ENCODE assay signal across 8 cellular contexts in genomic region chr1:185156854-185157598, GRCh38. TPM values are rescaled to one million over a fixed set of nuclear protein-coding genes. Genes with fewer than 3 reads are reported as not detected.
DNase-seq lines count a peak whose midpoint lies in the region; ATAC-seq, FAIRE-seq and TF ChIP-seq lines count a peak whose summit lies in the region.

TSS of gene SWT1 (plus strand) at chr1:185157167. CDS start at chr1:185160842, 3,675 bp downstream.
TSS of gene TRMT1L (minus strand) at chr1:185156953. CDS start at chr1:185156712, 241 bp downstream.

- H3K9ac ChIP-seq in keratinocyte (ENCODE audit: control insufficient read depth, extremely low read depth, insufficient read depth, low read length): peak within 1 kb of the TSS; percentile 86

- H3K79me2 ChIP-seq in keratinocyte (ENCODE audit: control insufficient read depth, insufficient read depth, low read length): peaks cover 12% of the 10 kb centered on the region

- peak within 1 kb of the TSS; percentile 89 for H3K4me2 ChIP-seq in keratinocyte (ENCODE audit: control insufficient read depth, extremely low read depth, insufficient read depth, low read depth, low read length)

- H3K4me3 ChIP-seq in AG09309 (ENCODE audit: control insufficient read depth, low read depth, low read length): peak within 1 kb of the TSS; percentile 86
- peak within 1 kb of the TSS; percentile 90 to 96 (median 95) for H3K4me3 ChIP-seq in keratinocyte (ENCODE audit: control insufficient read depth in 2 of 3, extremely low read depth in 1 of 3, insufficient read depth in 2 of 3, low read depth in 1 of 3, low read length in 3 of 3)

- FAIRE-seq in keratinocyte (lab: Jason Lieb, UNC): peak; percentile 94

- peak within 1 kb of the TSS; percentile 97 for H2AFZ ChIP-seq in keratinocyte (ENCODE audit: control insufficient read depth, low read length)

- DNase-seq in AG09309 (ENCODE audit: low read depth) (peak; percentile 97), NCI-H446 (lab: John Stamatoyannopoulos, UW) (peak; percentile 99), cerebellum (ENCODE audit: low spot score) (peak; percentile 95), keratinocyte (ENCODE audit: low read depth, low spot score) (peak; percentile 77)
- DNase-seq in activated CD4-positive, CD25-positive, alpha-beta regulatory T cell treated with anti-CD3 and anti-CD28 coated beads, Interleukin-2, amount 50 U/mL, for 72 hours: peak; percentile 96
- DNase-seq in stimulated activated CD4-positive, alpha-beta T cell treated with anti-CD3 and anti-CD28 coated beads, Interleukin-15, amount 100 ng/mL, for 1 hour (ENCODE audit: low read depth in 1 of 2, low spot score in 1 of 2): peak; percentile 95 to 96

- H3K4me1 ChIP-seq in keratinocyte (ENCODE audit: control insufficient read depth, extremely low read depth, insufficient read depth, low read length): peaks cover 6% of the 10 kb centered on the region

- no peaks in the 10 kb centered on the region for H3K9me3 ChIP-seq in keratinocyte (ENCODE audit: control insufficient read depth, low read depth, low read length)

- no peak for TF ChIP-seq CTCF in AG09309 (IDR thresholded peaks at IDR 0.05; ENCODE audit: control insufficient read depth, insufficient read depth, low read depth, low read length, missing control alignments)
- TF ChIP-seq CTCF in keratinocyte (optimal IDR thresholded peaks at IDR 0.05 in 1 of 3, IDR thresholded peaks at IDR 0.05 in 1 of 3, conservative IDR thresholded peaks at IDR 0.05 in 1 of 3; ENCODE audit: extremely low read depth in 1 of 3, insufficient read depth in 2 of 3, low read length in 3 of 3): no peak

- H3K9me1 ChIP-seq in keratinocyte (ENCODE audit: control insufficient read depth, extremely low read depth, insufficient read depth, low read length): no peaks in the 10 kb centered on the region

- ATAC-seq in GM19025 (IDR thresholded peaks at IDR 0.05; ENCODE audit: low read depth, unreplicated experiment) (peak; percentile 89), HG03342 (IDR thresholded peaks at IDR 0.05; ENCODE audit: unreplicated experiment) (peak; percentile 91)

- peak within 1 kb of the TSS; percentile 86 for H3K27ac ChIP-seq in keratinocyte (ENCODE audit: control insufficient read depth, insufficient read depth, low read length)

- dilution Hi-C loops in keratinocyte (cut with MboI; ENCODE audit: extremely low pct_ligation_motif_present, low sequenced_read_pairs): no loop called here

- no peaks in the 10 kb centered on the region for H3K36me3 ChIP-seq in keratinocyte (ENCODE audit: control insufficient read depth in 2 of 2, extremely low read depth in 1 of 2, insufficient read depth in 2 of 2, low read length in 2 of 2)

- H3K27me3 ChIP-seq in keratinocyte (ENCODE audit: control insufficient read depth, extremely low read depth, insufficient read depth, low read length): no peaks in the 10 kb centered on the region

- H4K20me1 ChIP-seq in keratinocyte (ENCODE audit: control insufficient read depth, extremely low read depth, insufficient read depth, low read length): no peaks in the 10 kb centered on the region

RNA-seq across cellular contexts. Expression of gene SWT1, which starts in this region (rescaled TPM):
- total RNA-seq in cerebellum: 16.2 TPM
- polyA plus RNA-seq in keratinocyte: 1.4 to 2.9 TPM (median 2.3 TPM) in 3 replicates
- polyA plus RNA-seq in keratinocyte (2011; ENCODE audit: low read depth): 4.4 TPM
- polyA plus RNA-seq in keratinocyte (2011; cell fraction: cytosol; rRNA removed): 1.4 and 2.7 TPM in 2 replicates
- polyA plus RNA-seq in keratinocyte (2011; cell fraction: nucleus; rRNA removed): 3.6 and 4.6 TPM in 2 replicates
- polyA plus RNA-seq in keratinocyte (2012; ENCODE audit: low replicate concordance): 1.6 and 2.5 TPM in 2 replicates
- polyA minus RNA-seq in keratinocyte: 1.7 to 3.4 TPM in 2 of 3 replicates, not detected in the other
- polyA minus RNA-seq in keratinocyte (2011; cell fraction: cytosol; rRNA and poly(A)+ RNA removed): 2.9 TPM
- polyA minus RNA-seq in keratinocyte (2011; cell fraction: nucleus; rRNA and poly(A)+ RNA removed): 2.2 and 5.1 TPM in 2 replicates

RNA-seq across cellular contexts. Expression of gene TRMT1L, which starts in this region (rescaled TPM):
- total RNA-seq in cerebellum: 19.4 TPM
- 17.3 to 34.5 TPM (median 22.2 TPM) in 3 replicates for polyA plus RNA-seq in keratinocyte
- 10.7 TPM for polyA plus RNA-seq in keratinocyte (2011; ENCODE audit: low read depth)
- polyA plus RNA-seq in keratinocyte (2011; cell fraction: cytosol; rRNA removed): 14.9 and 22.5 TPM in 2 replicates
- 20.5 and 29.4 TPM in 2 replicates for polyA plus RNA-seq in keratinocyte (2011; cell fraction: nucleus; rRNA removed)
- 9.5 and 10.1 TPM in 2 replicates for polyA plus RNA-seq in keratinocyte (2012; ENCODE audit: low replicate concordance)
- polyA minus RNA-seq in keratinocyte: 28.8 to 41.3 TPM (median 37.9 TPM) in 3 replicates
- polyA minus RNA-seq in keratinocyte (2011; cell fraction: cytosol; rRNA and poly(A)+ RNA removed): 18.4 TPM
- polyA minus RNA-seq in keratinocyte (2011; cell fraction: nucleus; rRNA and poly(A)+ RNA removed): 20.4 and 45.8 TPM in 2 replicates

Comparison
In these comparisons a context has a peak if more than half of its experiments do, and no peak if none do; other contexts are left out.
1. Peak in every context shown above with its lines: DNase-seq, ATAC-seq, H3K4me3 ChIP-seq and H3K27ac ChIP-seq.